In the genomic region with DNA sequence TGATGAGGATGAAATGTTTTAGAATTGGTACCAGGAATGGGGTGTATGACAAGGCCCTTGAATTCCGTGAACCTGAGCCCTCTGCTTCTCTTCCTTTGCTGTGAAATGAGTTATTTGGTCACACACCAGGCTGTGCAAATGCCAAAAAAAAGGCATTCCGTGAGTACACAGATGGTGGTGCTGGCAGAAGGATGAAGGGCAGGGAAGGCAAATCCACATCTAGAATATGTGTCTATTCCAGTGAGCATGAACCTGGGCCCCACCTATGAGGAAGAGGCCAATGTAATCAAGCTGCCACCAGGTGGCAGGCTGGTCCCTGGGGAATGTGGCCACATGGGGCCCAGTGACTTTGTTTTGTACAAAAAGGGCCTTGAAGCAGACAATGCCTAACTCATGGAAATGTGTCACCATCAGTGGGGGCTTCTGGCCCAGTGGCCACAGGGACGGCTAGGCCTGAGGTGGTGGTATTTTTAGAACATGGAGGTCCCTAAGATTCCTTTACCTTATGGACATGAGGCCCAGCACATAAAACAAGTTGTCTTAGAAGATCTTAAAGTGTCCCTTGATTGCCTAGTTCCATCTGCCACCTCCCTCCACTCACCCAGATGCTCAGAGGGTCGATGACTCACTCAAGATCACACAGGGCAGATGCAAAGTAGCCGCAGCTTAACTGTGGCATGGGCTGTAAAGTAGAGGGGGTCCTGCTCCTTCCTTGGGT, we compare ENCODE assay signal across 9 cellular contexts. TPM values are rescaled to one million over a fixed set of nuclear protein-coding genes. Genes with fewer than 3 reads are reported as not detected.
DNase-seq lines count a peak whose midpoint lies in the region; ATAC-seq and TF ChIP-seq lines count a peak whose summit lies in the region.
"Had no signal": no experiment of that assay in that cellular context is flagged by ENCODE, and none has a peak within 500 bp of the region (broad histone marks: within the 10 kb centered on the region; RNA-seq: fewer than 3 reads in every experiment).

No MANE protein-coding gene starts in this region.

- H3K4me3 Mint-ChIP-seq in type B pancreatic cell = no peak overlapping the region
- H3K4me3 Mint-ChIP-seq: dendritic cell treated with granulocyte-macrophage colony-stimulating factor and Interleukin-4, amounts not matched to agents 40 ng/mL and 50 ng/mL, for 4 days had no signal

- peaks cover 8% of the 10 kb centered on the region for H3K4me1 Mint-ChIP-seq in type B pancreatic cell (ENCODE audit: unreplicated experiment)

- peaks cover 4% of the 10 kb centered on the region for H3K4me1 ChIP-seq in ovary (ENCODE audit: insufficient read depth)

- H3K27me3 ChIP-seq in ovary = no peaks in the 10 kb centered on the region

- no peak for ATAC-seq in HG03460 (IDR thresholded peaks at IDR 0.05; ENCODE audit: unreplicated experiment)

- TF ChIP-seq CTCF in ovary (IDR thresholded peaks at IDR 0.05) (peak; percentile 44 to 75 (median 52)), type B pancreatic cell (conservative IDR thresholded peaks at IDR 0.05) (peak; percentile 78)

- intact Hi-C loops in ovary (cut with DNase I) = loop anchor here in 3 of 4 donors (5.0 to 10.0 kb wide), 3 partner anchors 91 to 286 kb away; no protein-coding TSS in a partner anchor

- H3K9me3 ChIP-seq in ovary = no peaks in the 10 kb centered on the region

- no peak for TF ChIP-seq POLR2A in ovary (IDR thresholded peaks at IDR 0.05)

- no peaks in the 10 kb centered on the region for H3K36me3 Mint-ChIP-seq in type B pancreatic cell

- no peak overlapping the region for H3K4me3 ChIP-seq in ovary

- peak; percentile 52 for DNase-seq in CMK (ENCODE audit: low read depth)
- DNase-seq in HK-2 (ENCODE audit: unreplicated experiment) = peak; percentile 67
- DNase-seq in RKO (ENCODE audit: low spot score) = peak; percentile 71
- DNase-seq in activated T-helper 1 cell treated with Interleukin-2 at 50 U/mL for 16 hours (ENCODE audit: low read depth) = peak; percentile 60
- DNase-seq in fibroblast of the conjunctiva (ENCODE audit: low read depth) = peak; percentile 13
- peak; percentile 48 to 71 (median 60) for DNase-seq in ovary
- DNase-seq in type B pancreatic cell (ENCODE audit: extremely low spot score, unreplicated experiment) = no peak

- no peak for TF ChIP-seq EP300 in ovary (IDR thresholded peaks at IDR 0.05)

- WGBS in ovary, 3 donors = 63 to 79% (median 69%) methylated on average over 5 of the region's 5 CpGs

- no peak overlapping the region for H3K27ac ChIP-seq in ovary

- H3K27me3 Mint-ChIP-seq in type B pancreatic cell = peaks cover 7% of the 10 kb centered on the region

- H3K27ac Mint-ChIP-seq in type B pancreatic cell = peak overlapping the region; percentile 13
- H3K27ac Mint-ChIP-seq: dendritic cell treated with granulocyte-macrophage colony-stimulating factor and Interleukin-4, amounts not matched to agents 40 ng/mL and 50 ng/mL, for 4 days had no signal

- H3K9me3 Mint-ChIP-seq in type B pancreatic cell = no peaks in the 10 kb centered on the region
- H3K9me3 Mint-ChIP-seq: dendritic cell treated with granulocyte-macrophage colony-stimulating factor and Interleukin-4, amounts not matched to agents 40 ng/mL and 50 ng/mL, for 4 days had no signal

- no peaks in the 10 kb centered on the region for H3K36me3 ChIP-seq in ovary

RNA-seq across cellular contexts. Expression of gene RNF215, which starts 3.9 kb away (rescaled TPM):
- total RNA-seq in ovary = 10 to 100 TPM in 5 of 7 donors, 1 to 10 TPM in 2; 6.1 to 26.1 (median 15.4) TPM
- 10 to 100 TPM in 1 of 2 donors, 1 to 10 TPM in 1; 2.9 to 13.6 TPM for polyA plus RNA-seq in ovary
- 16.9 and 29.2 TPM in 2 replicates for total RNA-seq in type B pancreatic cell (ENCODE audit: low replicate concordance)

RNA-seq across cellular contexts. Expression of gene SEC14L2, which starts 5.7 kb away (rescaled TPM):
- 10 to 100 TPM in 3 of 7 donors, 1 to 10 TPM in 4; 3.0 to 14.3 (median 9.0) TPM for total RNA-seq in ovary
- polyA plus RNA-seq in ovary = 1 to 10 TPM; 2.5 to 8.2 TPM
- total RNA-seq in type B pancreatic cell (ENCODE audit: low replicate concordance) = 7.9 and 9.6 TPM in 2 replicates

RNA-seq across cellular contexts. Expression of gene CCDC157, which starts 34.3 kb away (rescaled TPM):
- total RNA-seq in ovary (10 to 100 TPM in 1 of 7 donors, 1 to 10 TPM in 6; 2.0 to 28.0 (median 2.7) TPM), type B pancreatic cell (ENCODE audit: low replicate concordance) (6.9 and 9.4 TPM in 2 replicates)
- 1 to 10 TPM in 1 of 2 donors, under 1 TPM in 1; 0.60 to 1.8 TPM for polyA plus RNA-seq in ovary

RNA-seq across cellular contexts. Expression of gene MTFP1, which starts 34.4 kb away (rescaled TPM):
- total RNA-seq in ovary = 10 to 100 TPM in 1 of 7 donors, 1 to 10 TPM in 6; 1.7 to 10.9 (median 7.1) TPM
- polyA plus RNA-seq in ovary = 1 to 10 TPM; 3.8 to 4.0 TPM
- 16.1 and 20.6 TPM in 2 replicates for total RNA-seq in type B pancreatic cell (ENCODE audit: low replicate concordance)

RNA-seq across cellular contexts. Expression of gene SF3A1, which starts 34.4 kb away (rescaled TPM):
- total RNA-seq in ovary = 100 to 1,000 TPM in 5 of 7 donors, 10 to 100 TPM in 2; 36.4 to 211 (median 176) TPM
- 10 to 100 TPM; 42.3 to 80.8 TPM for polyA plus RNA-seq in ovary
- 160 and 190 TPM in 2 replicates for total RNA-seq in type B pancreatic cell (ENCODE audit: low replicate concordance)
